In genomic region chr11:88917065-88917464, GRCh38 we compare ENCODE assay signal across 7 cellular contexts.
DNase-seq lines count a peak whose midpoint lies in the region; ATAC-seq, FAIRE-seq and TF ChIP-seq lines count a peak whose summit lies in the region.
"Not testable (repeated sequence)": the region's sequence is repeated elsewhere in the genome, so short reads cannot be mapped to it uniquely, and the experiment has no call there.

No MANE protein-coding gene starts in this region.

- not testable (repeated sequence) for H3K9me3 Mint-ChIP-seq in activated naive CD4-positive, alpha-beta T cell treated with anti-CD3 and anti-CD28 coated beads, Interleukin-2, amount 10 ng/mL, durations not matched to agents 7 days and 5 days

- FAIRE-seq in A549 (lab: Jason Lieb, UNC): peak; percentile 61
- FAIRE-seq in bronchial epithelial cell (lab: Jason Lieb, UNC): not testable (repeated sequence)

- not testable (repeated sequence) for TF ChIP-seq RAD21 in A549 (conservative IDR thresholded peaks at IDR 0.05 in 1 of 2, IDR thresholded peaks at IDR 0.05 in 1 of 2)
- peak; percentile 39 for TF ChIP-seq RAD21 in HCT116 (IDR thresholded peaks at IDR 0.05; ENCODE audit: low read depth)

- H3K79me1 ChIP-seq in mesendoderm (ENCODE audit: low read length): not testable (repeated sequence)

- not testable (repeated sequence) for H4K5ac ChIP-seq in mesendoderm (ENCODE audit: low read length)

- H3K9me3 ChIP-seq in A549; DND-41 (ENCODE audit: insufficient read depth, low read length, severe bottlenecking); HCT116 (ENCODE audit: control insufficient read depth in 1 of 2, insufficient read depth in 1 of 2, low read depth in 1 of 2, low read length in 2 of 2): not testable (repeated sequence)

- not testable (repeated sequence) for TF ChIP-seq EP300 in A549 (IDR thresholded peaks at IDR 0.05)

- not testable (repeated sequence) for H3K9ac ChIP-seq in DND-41 (ENCODE audit: low read depth, low read length); HCT116 (ENCODE audit: low read length); mesendoderm (ENCODE audit: low read length)

- H3K27ac Mint-ChIP-seq in activated naive CD4-positive, alpha-beta T cell treated with anti-CD3 and anti-CD28 coated beads, Interleukin-2, amount 10 ng/mL, durations not matched to agents 7 days and 5 days: not testable (repeated sequence)

- not testable (repeated sequence) for H2BK5ac ChIP-seq in mesendoderm (ENCODE audit: low read length)

- RAD21 ChIA-PET in HCT116 (lab: Charles Lee; ENCODE audit: low non-redundant PET in 1 of 2, low total read pairs in 2 of 2, uncharacterized antibody in 2 of 2, unreplicated experiment in 2 of 2): not testable (repeated sequence)

- H3K36me3 ChIP-seq in DND-41 (ENCODE audit: insufficient read depth, low read length); HCT116 (ENCODE audit: control insufficient read depth in 1 of 2, insufficient read depth in 2 of 2, low read length in 2 of 2); bronchial epithelial cell (ENCODE audit: control insufficient read depth, insufficient read depth, low read length); mesendoderm (ENCODE audit: control insufficient read depth, insufficient read depth, low read length): not testable (repeated sequence)

- not testable (repeated sequence) for H3K36me3 Mint-ChIP-seq in activated naive CD4-positive, alpha-beta T cell treated with anti-CD3 and anti-CD28 coated beads, Interleukin-2, amount 10 ng/mL, durations not matched to agents 7 days and 5 days

- not testable (repeated sequence) for H2AFZ ChIP-seq in DND-41 (ENCODE audit: low read depth, low read length); HCT116 (ENCODE audit: low read depth, low read length, poor library complexity, severe bottlenecking)

- H3K4me3 Mint-ChIP-seq in activated naive CD4-positive, alpha-beta T cell treated with anti-CD3 and anti-CD28 coated beads, Interleukin-2, amount 10 ng/mL, durations not matched to agents 7 days and 5 days: not testable (repeated sequence)

- H4K8ac ChIP-seq in mesendoderm (ENCODE audit: low read depth, low read length): not testable (repeated sequence)

- intact Hi-C loops in HCT116 (cut with micrococcal nuclease): not testable (repeated sequence)

- H3K56ac ChIP-seq in mesendoderm (ENCODE audit: low read length): not testable (repeated sequence)

- not testable (repeated sequence) for ATAC-seq in A549
- peak; percentile 44; the same call in 1 of the 3 replicates for ATAC-seq in DND-41 (ENCODE audit: insufficient read depth, low read depth)
- peak; percentile 55 for ATAC-seq in HCT116
- ATAC-seq in foreskin keratinocyte: peak; percentile 37

- H3K4me1 ChIP-seq in A549; DND-41 (ENCODE audit: insufficient read depth, low read length); HCT116 (ENCODE audit: control insufficient read depth in 1 of 2, insufficient read depth in 2 of 2, low read length in 2 of 2); foreskin keratinocyte; mesendoderm (ENCODE audit: control insufficient read depth, low read depth, low read length): not testable (repeated sequence)

- not testable (repeated sequence) for H3K27ac ChIP-seq in A549; DND-41 (ENCODE audit: low read length); HCT116 (ENCODE audit: low read depth, low read length); foreskin keratinocyte; mesendoderm (ENCODE audit: low read depth, low read length)

- not testable (repeated sequence) for H3K18ac ChIP-seq in mesendoderm (ENCODE audit: low read length)

- H3K4ac ChIP-seq in mesendoderm (ENCODE audit: low read depth, low read length): not testable (repeated sequence)

- H3K23ac ChIP-seq in mesendoderm (ENCODE audit: low read length): not testable (repeated sequence)

- CTCF ChIA-PET in A549 (lab: Yijun Ruan, JAX); activated naive CD4-positive, alpha-beta T cell treated with anti-CD3 and anti-CD28 coated beads, Interleukin-2, amount 10 ng/mL, durations not matched to agents 7 days and 5 days (lab: Charles Lee): not testable (repeated sequence)
- CTCF ChIA-PET in HCT116 (lab: Charles Lee): interaction anchor here (0.6 kb wide), 1 partner anchor 365 kb away, joined by 4 read pairs; no protein-coding TSS in a partner anchor

- 29% methylated on average over 1 of the region's 1 CpG for WGBS in A549 (ENCODE audit: missing lambda C conversion rate)
- no CpG with 5 or more reads among the region's 1 CpG for WGBS in mesendoderm (ENCODE audit: extremely low coverage, insufficient coverage, low lambda C conversion rate)

- not testable (repeated sequence) for H3K79me2 ChIP-seq in DND-41 (ENCODE audit: insufficient read depth, low read length); HCT116 (ENCODE audit: insufficient read depth, low read length); mesendoderm (ENCODE audit: control insufficient read depth, insufficient read depth, low read length)

- not testable (repeated sequence) for H2BK120ac ChIP-seq in mesendoderm (ENCODE audit: low read depth, low read length)

- POLR2A ChIA-PET in A549 (lab: Yijun Ruan, JAX); HCT116 (lab: Charles Lee): not testable (repeated sequence)

- not testable (repeated sequence) for H3K27me3 ChIP-seq in DND-41 (ENCODE audit: insufficient read depth, low read length, poor library complexity); HCT116 (ENCODE audit: insufficient read depth, low read length); bronchial epithelial cell (ENCODE audit: control insufficient read depth, insufficient read depth, low read length); foreskin keratinocyte; mesendoderm (ENCODE audit: insufficient read depth, low read length, poor library complexity)

- not testable (repeated sequence) for BruUV-seq in HCT116 (replicated peaks; lab: Mats Ljungman, UMichigan)

- H3K27me3 Mint-ChIP-seq in activated naive CD4-positive, alpha-beta T cell treated with anti-CD3 and anti-CD28 coated beads, Interleukin-2, amount 10 ng/mL, durations not matched to agents 7 days and 5 days: not testable (repeated sequence)

- H3K4me2 ChIP-seq in A549; DND-41 (ENCODE audit: insufficient read depth, low read length); HCT116 (ENCODE audit: low read length); mesendoderm (ENCODE audit: low read length): not testable (repeated sequence)

- H2BK15ac ChIP-seq in mesendoderm (replicated peaks; ENCODE audit: low read depth): not testable (repeated sequence)

- H2AK5ac ChIP-seq in mesendoderm (ENCODE audit: low read length): not testable (repeated sequence)

- not testable (repeated sequence) for H4K20me1 ChIP-seq in DND-41 (ENCODE audit: insufficient read depth, low read length); HCT116 (ENCODE audit: insufficient read depth)

- not testable (repeated sequence) for H3K4me1 Mint-ChIP-seq in activated naive CD4-positive, alpha-beta T cell treated with anti-CD3 and anti-CD28 coated beads, Interleukin-2, amount 10 ng/mL, durations not matched to agents 7 days and 5 days

- DNase-seq in A549 (ENCODE audit: low read depth in 1 of 2, low spot score in 1 of 2); HCT116 (ENCODE audit: low read depth, low spot score): not testable (repeated sequence)
- DNase-seq in DND-41 (peak; percentile 12), bronchial epithelial cell (ENCODE audit: low read depth) (peak; percentile 5), foreskin keratinocyte (peak in 1 of 2 donors; percentile 11), mesendoderm (peak; percentile 29)
- DNase-seq in activated naive CD4-positive, alpha-beta T cell treated with anti-CD3 and anti-CD28 coated beads, Interleukin-2, amount 10 ng/mL, durations not matched to agents 7 days and 5 days: peak; percentile 22

- not testable (repeated sequence) for TF ChIP-seq POLR2A in A549 (IDR thresholded peaks at IDR 0.05; ENCODE audit: low read length); HCT116 (IDR thresholded peaks at IDR 0.05; ENCODE audit: borderline replicate concordance, extremely low read depth, insufficient read depth, insufficient read length)

- TF ChIP-seq CTCF in A549 (IDR thresholded peaks at IDR 0.05); HCT116 (IDR thresholded peaks at IDR 0.05 in 2 of 3, conservative IDR thresholded peaks at IDR 0.05 in 1 of 3; ENCODE audit: borderline replicate concordance in 1 of 3, insufficient read depth in 1 of 3, low read depth in 2 of 3, low read length in 2 of 3); bronchial epithelial cell (IDR thresholded peaks at IDR 0.05; ENCODE audit: insufficient read depth, low read length, severe bottlenecking); foreskin keratinocyte (conservative IDR thresholded peaks at IDR 0.05): not testable (repeated sequence)
- peak; percentile 19 for TF ChIP-seq CTCF in DND-41 (IDR thresholded peaks at IDR 0.05; ENCODE audit: borderline replicate concordance, extremely low read depth, low read length, poor library complexity, severe bottlenecking)

- not testable (repeated sequence) for H3K4me3 ChIP-seq in A549; DND-41 (ENCODE audit: low read depth in 1 of 2, low read length in 2 of 2); HCT116 (replicated peaks in 1 of 2; ENCODE audit: low read depth in 1 of 2, low read length in 2 of 2); bronchial epithelial cell (ENCODE audit: low read depth, low read length); mesendoderm (ENCODE audit: low read length)

- H3K9me2 ChIP-seq in HCT116 (ENCODE audit: insufficient read depth): not testable (repeated sequence)
